In genomic region chr5:170745481-170746061, GRCh38 we compare ENCODE assay signal across 1 cellular context.
TF ChIP-seq lines count a peak whose summit lies in the region.

No MANE protein-coding gene starts in this region.

TF ChIP-seq in HepG2, 621 proteins besides CTCF, POLR2A, EP300 and RAD21:
- no peak for TF ChIP-seq ZNF232 (CRISPR knock-in tag; IDR thresholded peaks at IDR 0.05; ENCODE audit: borderline replicate concordance)
- TF ChIP-seq ZNF33B (CRISPR knock-in tag; IDR thresholded peaks at IDR 0.05) = no peak
- TF ChIP-seq ZNF775 (CRISPR knock-in tag; IDR thresholded peaks at IDR 0.05; ENCODE audit: borderline replicate concordance) = no peak
- no peak for TF ChIP-seq ZNF746 (CRISPR knock-in tag; IDR thresholded peaks at IDR 0.05)
- no peak for TF ChIP-seq ZSCAN31 (CRISPR knock-in tag; IDR thresholded peaks at IDR 0.05; ENCODE audit: low read depth)
- no peak for TF ChIP-seq HNF4A (CRISPR knock-in tag; IDR thresholded peaks at IDR 0.05)
- TF ChIP-seq ZNF75D (CRISPR knock-in tag; IDR thresholded peaks at IDR 0.05; ENCODE audit: borderline replicate concordance) = no peak
- TF ChIP-seq NONO (IDR thresholded peaks at IDR 0.05) = no peak
- no peak for TF ChIP-seq NONO (CRISPR knock-in tag; conservative IDR thresholded peaks at IDR 0.05)
- TF ChIP-seq GLMP (CRISPR knock-in tag; IDR thresholded peaks at IDR 0.05; ENCODE audit: borderline replicate concordance) = no peak
- no peak for TF ChIP-seq ARNT2 (CRISPR knock-in tag; IDR thresholded peaks at IDR 0.05; ENCODE audit: low read depth)
- TF ChIP-seq GPN1 (CRISPR knock-in tag; IDR thresholded peaks at IDR 0.05; ENCODE audit: borderline replicate concordance) = no peak
- no peak for TF ChIP-seq CENPT (CRISPR knock-in tag; IDR thresholded peaks at IDR 0.05; ENCODE audit: low read depth)
